1 cellular context compared by ENCODE assay signal in genomic region chr22:48096411-48096810, GRCh38.
TF ChIP-seq lines count a peak whose summit lies in the region.

No MANE protein-coding gene starts in this region.

TF ChIP-seq in GM23338, 12 proteins besides CTCF, POLR2A, EP300 and RAD21 (continued from another document):
- TF ChIP-seq REST (IDR thresholded peaks at IDR 0.05; ENCODE audit: unreplicated experiment) (no peak), EZH2phosphoT487 (IDR thresholded peaks at IDR 0.05; ENCODE audit: unreplicated experiment) (no peak), ZNF114 (CRISPR knock-in tag; IDR thresholded peaks at IDR 0.05) (no peak), NANOG (IDR thresholded peaks at IDR 0.05; ENCODE audit: borderline replicate concordance) (no peak), STAT1 (IDR thresholded peaks at IDR 0.05; ENCODE audit: unreplicated experiment) (no peak), CREB1 (CRISPR knock-in tag; IDR thresholded peaks at IDR 0.05; ENCODE audit: low read depth) (no peak), POLR2AphosphoS5 (IDR thresholded peaks at IDR 0.05; ENCODE audit: low read depth) (no peak), ETS1 (IDR thresholded peaks at IDR 0.05) (no peak), EZH2 (IDR thresholded peaks at IDR 0.05; ENCODE audit: low read depth, unreplicated experiment) (no peak)
TF ChIP-seq in GM23338: peak in this region for 0.
